Comparison of ENCODE assay signal across 1 cellular context in genomic region chr3:123733341-123733740, GRCh38.
TF ChIP-seq lines count a peak whose summit lies in the region.

No MANE protein-coding gene starts in this region.

TF ChIP-seq in IMR-90, 13 proteins besides CTCF, POLR2A, EP300 and RAD21 (continued from another document):
- TF ChIP-seq USF2 (IDR thresholded peaks at IDR 0.05; ENCODE audit: low read depth, low read length), result no peak
- TF ChIP-seq MAFK (IDR thresholded peaks at IDR 0.05; ENCODE audit: low read depth, low read length), result no peak
- no peak for TF ChIP-seq MXI1 (IDR thresholded peaks at IDR 0.05; ENCODE audit: borderline replicate concordance, low read depth, low read length)
- TF ChIP-seq FOS (IDR thresholded peaks at IDR 0.05; ENCODE audit: low read depth, low read length), result no peak
TF ChIP-seq in IMR-90: peak in this region for 0.
